In the genomic region with DNA sequence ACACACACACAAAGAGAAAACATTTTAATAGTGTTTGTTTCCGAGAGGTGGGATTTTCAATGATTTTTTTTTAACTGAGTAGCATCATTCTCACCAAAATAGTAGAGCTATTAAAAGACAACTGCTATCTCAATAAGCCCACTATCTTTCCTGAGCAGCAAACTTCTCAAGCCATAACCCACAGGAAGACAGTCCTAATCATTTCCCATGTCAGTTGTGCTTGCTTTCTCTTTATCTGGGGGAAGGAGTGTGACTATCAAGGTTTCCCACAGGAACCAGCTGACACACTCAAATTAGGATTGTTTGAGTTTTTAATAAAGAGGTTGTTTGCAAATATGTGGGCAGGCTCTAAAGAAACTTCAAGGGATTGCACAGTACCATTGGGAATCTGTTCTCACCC, we compare ENCODE assay signal across 27 cellular contexts.
"Had no signal": no experiment of that assay in that cellular context is flagged by ENCODE, and none has a peak within 500 bp of the region (broad histone marks: within the 10 kb centered on the region; RNA-seq: fewer than 3 reads in every experiment).

No MANE protein-coding gene starts in this region.

- H3K9me3 Mint-ChIP-seq: activated CD4-positive, alpha-beta memory T cell treated with anti-CD3 and anti-CD28 coated beads, Interleukin-2, amount 10 ng/mL, durations not matched to agents 7 days and 5 days; activated CD4-positive, alpha-beta T cell treated with anti-CD3 and anti-CD28 coated beads, Interleukin-2, amount 10 ng/mL, durations not matched to agents 7 days and 5 days; activated naive CD4-positive, alpha-beta T cell treated with anti-CD3 and anti-CD28 coated beads, Interleukin-2, amount 10 ng/mL, durations not matched to agents 7 days and 5 days; activated naive CD8-positive, alpha-beta T cell treated with anti-CD3 and anti-CD28 coated beads, Interleukin-2, amount 10 ng/mL, durations not matched to agents 7 days and 5 days; activated T-cell treated with anti-CD3 and anti-CD28 coated beads, Interleukin-2, amount 50 U/mL, for 24 hours; stimulated activated memory B cell treated with anti-CD40 and anti-IgM and Interleukin-4, amounts not matched to agents 10 μg/mL and 1 μg/mL and 100 μg/mL, for 72 hours; stimulated activated naive CD8-positive, alpha-beta T cell treated with anti-CD3 and anti-CD28 coated beads, Interleukin-15, amount 100 ng/mL, for 72 hours; type B pancreatic cell; WTC11 had no signal

- H3K9me3 ChIP-seq: ascending aorta, right atrium auricular region, uterus had no signal

- H3K27me3 ChIP-seq: ascending aorta, right atrium auricular region, uterus had no signal

- H3K4me3 Mint-ChIP-seq: activated CD4-positive, alpha-beta memory T cell treated with anti-CD3 and anti-CD28 coated beads, Interleukin-2, amount 10 ng/mL, durations not matched to agents 7 days and 5 days; activated CD4-positive, alpha-beta T cell treated with anti-CD3 and anti-CD28 coated beads, Interleukin-2, amount 10 ng/mL, durations not matched to agents 7 days and 5 days; activated naive CD4-positive, alpha-beta T cell treated with anti-CD3 and anti-CD28 coated beads, Interleukin-2, amount 10 ng/mL, durations not matched to agents 7 days and 5 days; activated naive CD8-positive, alpha-beta T cell treated with anti-CD3 and anti-CD28 coated beads, Interleukin-2, amount 10 ng/mL, durations not matched to agents 7 days and 5 days; activated T-cell treated with anti-CD3 and anti-CD28 coated beads, Interleukin-2, amount 50 U/mL, for 24 hours; naive thymus-derived CD4-positive, alpha-beta T cell; stimulated activated memory B cell treated with anti-CD40 and anti-IgM and Interleukin-4, amounts not matched to agents 10 μg/mL and 1 μg/mL and 100 μg/mL, for 72 hours; stimulated activated naive CD8-positive, alpha-beta T cell treated with anti-CD3 and anti-CD28 coated beads, Interleukin-15, amount 100 ng/mL, for 72 hours; WTC11 had no signal

- DNase-seq: activated CD4-positive, alpha-beta memory T cell treated with anti-CD3 and anti-CD28 coated beads, Interleukin-2, amount 10 ng/mL, durations not matched to agents 7 days and 5 days; activated CD4-positive, alpha-beta T cell treated with anti-CD3 and anti-CD28 coated beads for 1 hour; activated CD4-positive, alpha-beta T cell treated with anti-CD3 and anti-CD28 coated beads, Interleukin-2, amount 10 ng/mL, durations not matched to agents 7 days and 5 days; activated CD8-positive, alpha-beta memory T cell treated with anti-CD3 and anti-CD28 coated beads, Interleukin-2, amount 50 U/mL, for 48 hours; activated gamma-delta T cell; activated naive CD4-positive, alpha-beta T cell treated with anti-CD3 and anti-CD28 coated beads, Interleukin-2, amount 10 ng/mL, durations not matched to agents 7 days and 5 days; activated naive CD8-positive, alpha-beta T cell treated with anti-CD3 and anti-CD28 coated beads, Interleukin-2, amount 10 ng/mL, durations not matched to agents 7 days and 5 days; activated T-cell treated with anti-CD3 and anti-CD28 coated beads, Interleukin-2, amount 50 U/mL, for 24 hours; cortex of kidney; left ventricle myocardium superior; mammary epithelial cell; midbrain; naive thymus-derived CD4-positive, alpha-beta T cell; stimulated activated CD4-positive, alpha-beta T cell treated with anti-CD3 and anti-CD28 coated beads, Interleukin-1b, Interleukin-23, amount 100 ng/mL, for 48 hours; stimulated activated CD4-positive, alpha-beta T cell treated with anti-CD3 and anti-CD28 coated beads, Interleukin-4, amount 100 ng/mL, for 4 hours; stimulated activated CD8-positive, alpha-beta memory T cell treated with anti-CD3 and anti-CD28 coated beads, Interleukin-4, amount 100 ng/mL, for 48 hours; stimulated activated naive CD8-positive, alpha-beta T cell treated with anti-CD3 and anti-CD28 coated beads, Interleukin-15, amount 100 ng/mL, for 72 hours; substantia nigra; uterus had no signal

- H3K9ac ChIP-seq: parathyroid adenoma had no signal

- H3K27ac ChIP-seq: ascending aorta, parathyroid adenoma, right atrium auricular region, uterus had no signal

- H3K4me3 ChIP-seq: ascending aorta, right atrium auricular region, smooth muscle cell, uterus had no signal

- H3K27me3 Mint-ChIP-seq: activated T-cell treated with anti-CD3 and anti-CD28 coated beads, Interleukin-2, amount 50 U/mL, for 24 hours; stimulated activated memory B cell treated with anti-CD40 and anti-IgM and Interleukin-4, amounts not matched to agents 10 μg/mL and 1 μg/mL and 100 μg/mL, for 72 hours had no signal

- H3K27ac Mint-ChIP-seq: activated CD4-positive, alpha-beta memory T cell treated with anti-CD3 and anti-CD28 coated beads, Interleukin-2, amount 10 ng/mL, durations not matched to agents 7 days and 5 days; activated CD4-positive, alpha-beta T cell treated with anti-CD3 and anti-CD28 coated beads, Interleukin-2, amount 10 ng/mL, durations not matched to agents 7 days and 5 days; activated naive CD4-positive, alpha-beta T cell treated with anti-CD3 and anti-CD28 coated beads, Interleukin-2, amount 10 ng/mL, durations not matched to agents 7 days and 5 days; activated naive CD8-positive, alpha-beta T cell treated with anti-CD3 and anti-CD28 coated beads, Interleukin-2, amount 10 ng/mL, durations not matched to agents 7 days and 5 days; activated T-cell treated with anti-CD3 and anti-CD28 coated beads, Interleukin-2, amount 50 U/mL, for 24 hours; brain; naive thymus-derived CD4-positive, alpha-beta T cell; stimulated activated memory B cell treated with anti-CD40 and anti-IgM and Interleukin-4, amounts not matched to agents 10 μg/mL and 1 μg/mL and 100 μg/mL, for 72 hours; stimulated activated naive CD8-positive, alpha-beta T cell treated with anti-CD3 and anti-CD28 coated beads, Interleukin-15, amount 100 ng/mL, for 72 hours; WTC11 had no signal

- H3K36me3 ChIP-seq: ascending aorta, right atrium auricular region, uterus had no signal

- H3K36me3 Mint-ChIP-seq: stimulated activated memory B cell treated with anti-CD40 and anti-IgM and Interleukin-4, amounts not matched to agents 10 μg/mL and 1 μg/mL and 100 μg/mL, for 72 hours had no signal

- H3K4me1 ChIP-seq: parathyroid adenoma, uterus had no signal
